29 cellular contexts compared by ENCODE assay signal in the genomic region with DNA sequence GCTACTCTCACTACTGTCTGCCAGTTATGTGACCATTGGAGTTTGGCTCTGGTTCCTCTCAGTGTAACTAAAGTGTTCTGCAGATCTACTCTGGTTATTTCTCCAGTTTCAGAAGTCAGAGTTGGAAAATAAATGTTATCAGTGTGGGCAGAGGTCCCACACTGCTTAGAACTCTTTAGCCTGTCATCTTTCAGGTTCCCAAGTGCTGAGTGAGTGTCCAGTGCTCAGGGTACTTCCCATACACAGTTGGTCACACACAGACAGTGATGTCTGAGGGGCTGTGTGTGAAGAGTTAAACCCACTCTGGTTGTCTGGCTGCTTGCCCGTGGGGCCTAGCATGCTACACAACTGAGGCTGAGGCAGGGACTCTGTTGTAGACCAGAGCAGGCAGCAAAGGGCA.
"Had no signal": no experiment of that assay in that cellular context is flagged by ENCODE, and none has a peak within 500 bp of the region (broad histone marks: within the 10 kb centered on the region; RNA-seq: fewer than 3 reads in every experiment).

No MANE protein-coding gene starts in this region.

- H2AFZ ChIP-seq: parathyroid adenoma had no signal

- H3K27ac Mint-ChIP-seq: mesothelial cell of epicardium; naive B cell; natural killer cell treated with Interleukin-12 subunit alpha and Interleukin-12 subunit beta and Interleukin-15 and Interleukin-18, amount 100 ng/mL, for 72 hours; progenitor cell of endocrine pancreas; stimulated activated naive CD8-positive, alpha-beta T cell treated with anti-CD3 and anti-CD28 coated beads, Interleukin-15, amount 100 ng/mL, for 72 hours; type B pancreatic cell had no signal

- H3K27ac ChIP-seq: lower lobe of right lung, neutrophil, parathyroid adenoma, skin epidermis, tibial nerve, uterus had no signal

- H3K27me3 ChIP-seq: tibial nerve, uterus had no signal

- H3K9ac ChIP-seq: parathyroid adenoma had no signal

- DNase-seq: head of caudate nucleus; hippocampal formation; kidney glomerular epithelial cell; left cardiac atrium; lower lobe of right lung; mammary epithelial cell; mesenchymal stem cell; naive B cell; occipital lobe; right cardiac atrium; stimulated activated CD4-positive, alpha-beta T cell treated with anti-CD3 and anti-CD28 coated beads, Interleukin-12 subunit alpha, Interleukin-12 subunit beta, amount 100 ng/mL, for 4 hours; stimulated activated CD4-positive, alpha-beta T cell treated with anti-CD3 and anti-CD28 coated beads, Interleukin-15, amount 100 ng/mL, for 24 hours; stimulated activated CD4-positive, alpha-beta T cell treated with anti-CD3 and anti-CD28 coated beads, Interleukin-2, amount 100 ng/mL, for 24 hours; stimulated activated CD4-positive, alpha-beta T cell treated with anti-CD3 and anti-CD28 coated beads, Interleukin-4, amount 100 ng/mL, for 1 hour; stimulated activated naive CD4-positive, alpha-beta T cell treated with Interleukin-2 at 50 U/mL for 16 hours; stimulated activated naive CD8-positive, alpha-beta T cell treated with anti-CD3 and anti-CD28 coated beads, Interleukin-15, amount 100 ng/mL, for 72 hours; substantia nigra; uterus had no signal

- H3K79me2 ChIP-seq: parathyroid adenoma had no signal

- H3K4me3 Mint-ChIP-seq: mesothelial cell of epicardium; naive B cell; natural killer cell treated with Interleukin-12 subunit alpha and Interleukin-12 subunit beta and Interleukin-15 and Interleukin-18, amount 100 ng/mL, for 72 hours; stimulated activated naive CD8-positive, alpha-beta T cell treated with anti-CD3 and anti-CD28 coated beads, Interleukin-15, amount 100 ng/mL, for 72 hours; type B pancreatic cell had no signal

- H3K4me1 ChIP-seq: lower lobe of right lung, uterus had no signal

- H3K36me3 Mint-ChIP-seq: mesothelial cell of epicardium; naive B cell; natural killer cell treated with Interleukin-12 subunit alpha and Interleukin-12 subunit beta and Interleukin-15 and Interleukin-18, amount 100 ng/mL, for 72 hours; type B pancreatic cell had no signal

- FAIRE-seq: keratinocyte had no signal

- H3K4me3 ChIP-seq: lower lobe of right lung, skin epidermis, tibial nerve, uterus had no signal

- ATAC-seq: left cardiac atrium; left lobe of liver; lower lobe of right lung; sciatic nerve; stimulated activated naive CD8-positive, alpha-beta T cell treated with anti-CD3 and anti-CD28 coated beads, Interleukin-15, amount 100 ng/mL, for 72 hours had no signal

- H3K9me3 ChIP-seq: lower lobe of right lung, neutrophil, tibial nerve, uterus had no signal

- H3K36me3 ChIP-seq: lower lobe of right lung, neutrophil, tibial nerve, uterus had no signal

- H3K4me1 Mint-ChIP-seq: mesothelial cell of epicardium; naive B cell; stimulated activated naive CD8-positive, alpha-beta T cell treated with anti-CD3 and anti-CD28 coated beads, Interleukin-15, amount 100 ng/mL, for 72 hours had no signal

- H3K9me3 Mint-ChIP-seq: mesothelial cell of epicardium; natural killer cell treated with Interleukin-12 subunit alpha and Interleukin-12 subunit beta and Interleukin-15 and Interleukin-18, amount 100 ng/mL, for 72 hours; stimulated activated naive CD8-positive, alpha-beta T cell treated with anti-CD3 and anti-CD28 coated beads, Interleukin-15, amount 100 ng/mL, for 72 hours; type B pancreatic cell had no signal
